In the genomic region with DNA sequence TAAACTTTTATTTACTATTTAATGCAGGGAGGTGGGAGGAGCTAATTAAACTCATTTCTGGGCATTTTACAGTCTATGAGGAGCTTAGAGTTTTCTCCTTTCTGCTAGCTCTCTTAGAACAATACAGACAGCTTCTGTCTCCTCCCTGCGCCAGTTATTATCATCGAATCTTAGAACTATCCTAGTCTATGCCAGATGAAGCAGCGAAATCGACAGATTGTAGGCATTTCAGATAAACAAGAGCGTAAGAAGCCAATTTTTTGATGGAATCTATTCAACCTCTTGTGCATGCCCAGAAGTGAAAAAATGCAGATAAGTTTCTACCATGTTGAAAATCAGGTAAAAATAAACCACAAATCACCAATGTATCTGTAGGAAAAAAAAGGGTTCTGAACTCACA, we compare ENCODE assay signal across 16 cellular contexts.
DNase-seq lines count a peak whose midpoint lies in the region; ATAC-seq and TF ChIP-seq lines count a peak whose summit lies in the region.
"Had no signal": no experiment of that assay in that cellular context is flagged by ENCODE, and none has a peak within 500 bp of the region (broad histone marks: within the 10 kb centered on the region; RNA-seq: fewer than 3 reads in every experiment).

No MANE protein-coding gene starts in this region.

- no peak for TF ChIP-seq CTCF in CD8-positive, alpha-beta T cell (IDR thresholded peaks at IDR 0.05)
- TF ChIP-seq CTCF in PC-9 (conservative IDR thresholded peaks at IDR 0.05), result no peak

- DNase-seq in Ammon's horn (ENCODE audit: low spot score) (peak; percentile 38), PC-9 (no peak), memory B cell (ENCODE audit: low spot score in 2 of 2) (no peak), posterior cingulate gyrus (no peak), NCI-H1092 (lab: John Stamatoyannopoulos, UW) (no peak)
- no peak for DNase-seq in CD8-positive, alpha-beta T cell
- DNase-seq: BE2C; Caco-2; CD8-positive, alpha-beta memory T cell; DND-41; GF-D8; GM23248 had no signal

- no peaks in the 10 kb centered on the region for H3K27me3 Mint-ChIP-seq in CD8-positive, alpha-beta T cell (ENCODE audit: low read depth)
- no peaks in the 10 kb centered on the region for H3K27me3 Mint-ChIP-seq in memory B cell
- H3K27me3 Mint-ChIP-seq: CD8-positive, alpha-beta memory T cell had no signal

- no peak overlapping the region for H3K4me3 Mint-ChIP-seq in CD8-positive, alpha-beta T cell
- H3K4me3 Mint-ChIP-seq in memory B cell, result no peak overlapping the region
- H3K4me3 Mint-ChIP-seq: CD8-positive, alpha-beta memory T cell had no signal

- peaks cover 22% of the 10 kb centered on the region for H3K36me3 Mint-ChIP-seq in CD8-positive, alpha-beta T cell
- peaks cover 12% of the 10 kb centered on the region for H3K36me3 Mint-ChIP-seq in memory B cell

- no peaks in the 10 kb centered on the region for H3K9me2 ChIP-seq in PC-9 (ENCODE audit: insufficient read depth)

- peak overlapping the region; percentile 70 for H3K27ac Mint-ChIP-seq in CD8-positive, alpha-beta T cell
- H3K27ac Mint-ChIP-seq in memory B cell, result peak overlapping the region; percentile 58

- no peaks in the 10 kb centered on the region for H3K27me3 ChIP-seq in CD8-positive, alpha-beta T cell (ENCODE audit: insufficient read depth, low read length)
- H3K27me3 ChIP-seq in PC-9 (ENCODE audit: insufficient read depth, low read depth), result no peaks in the 10 kb centered on the region
- H3K27me3 ChIP-seq: BE2C had no signal

- H3K4me1 ChIP-seq in CD8-positive, alpha-beta T cell (ENCODE audit: insufficient read depth, low read length), result peaks cover 20% of the 10 kb centered on the region
- no peaks in the 10 kb centered on the region for H3K4me1 ChIP-seq in PC-9 (replicated peaks; ENCODE audit: insufficient read depth)

- no peaks in the 10 kb centered on the region for H3F3A ChIP-seq in PC-9 (ENCODE audit: insufficient read depth, low read depth)

- H3K9me3 Mint-ChIP-seq in CD8-positive, alpha-beta T cell, result no peaks in the 10 kb centered on the region
- no peaks in the 10 kb centered on the region for H3K9me3 Mint-ChIP-seq in memory B cell
- H3K9me3 Mint-ChIP-seq: CD8-positive, alpha-beta memory T cell had no signal

- H3K79me2 ChIP-seq in PC-9 (ENCODE audit: low read depth), result no peaks in the 10 kb centered on the region

- H3K27ac ChIP-seq in CD8-positive, alpha-beta T cell (ENCODE audit: low read depth, low read length), result no peak overlapping the region
- H3K27ac ChIP-seq in PC-9, result no peak overlapping the region
- H3K27ac ChIP-seq: C4-2B, GM23248 had no signal

- H4K20me1 ChIP-seq in PC-9 (ENCODE audit: insufficient read depth), result no peaks in the 10 kb centered on the region

- no TSS peak for BruUV-seq in PC-9 (replicated peaks; lab: Mats Ljungman, UMichigan)

- no peaks in the 10 kb centered on the region for H3K9me3 ChIP-seq in CD8-positive, alpha-beta T cell (ENCODE audit: low read length)
- H3K9me3 ChIP-seq in PC-9 (ENCODE audit: insufficient read depth, low read depth), result no peaks in the 10 kb centered on the region
- H3K9me3 ChIP-seq: BE2C, Caco-2 had no signal

- H2AFZ ChIP-seq in PC-9, result 0 out of 2 replicates have a peak overlapping the region, but pooled peaks have one; percentile 28
- H2AFZ ChIP-seq: GM23248 had no signal

- no peak overlapping the region for H3K4me3 ChIP-seq in CD8-positive, alpha-beta T cell (ENCODE audit: low read depth, low read length)
- no peak overlapping the region for H3K4me3 ChIP-seq in PC-9
- H3K4me3 ChIP-seq: GM23248 had no signal

- CTCF ChIA-PET in CD8-positive, alpha-beta T cell (lab: Charles Lee), result interaction anchor here (1.5 to 6.0 kb wide), 3 partner anchors 33 to 453 kb away, joined by 4 to 44 read pairs (median 6); no protein-coding TSS in a partner anchor
- CTCF ChIA-PET in PC-9 (lab: Charles Lee), result no interaction called here

- ATAC-seq in CD8-positive, alpha-beta T cell, result no peak
- ATAC-seq in memory B cell (ENCODE audit: low read depth) (no peak), GM19328 (IDR thresholded peaks at IDR 0.05; ENCODE audit: unreplicated experiment) (no peak)
- ATAC-seq: HCT116, HepG2 had no signal

- H3K4me2 ChIP-seq in PC-9, result no peak overlapping the region

- H3K36me3 ChIP-seq in CD8-positive, alpha-beta T cell (ENCODE audit: insufficient read depth, low read length), result no peaks in the 10 kb centered on the region
- no peaks in the 10 kb centered on the region for H3K36me3 ChIP-seq in PC-9 (ENCODE audit: low read depth)
- H3K36me3 ChIP-seq: BE2C had no signal

- intact Hi-C loops in CD8-positive, alpha-beta T cell (cut with DNase I, micrococcal nuclease), result loop anchor here in 1 of 2 experiments (5.0 kb wide), 1 partner anchor 80 kb away; no protein-coding TSS in a partner anchor
- intact Hi-C loops in PC-9 (cut with micrococcal nuclease; ENCODE audit: unreplicated experiment), result loop anchor here (5.0 to 10.0 kb wide), 2 partner anchors 295 to 1378 kb away; partner anchors contain the start of gene KLF12
- intact Hi-C loops in posterior cingulate gyrus (cut with DNase I), result loop anchor here (10.0 kb wide), 2 partner anchors 298 to 448 kb away; partner anchors contain the start of gene KLF12

- peaks cover 69% of the 10 kb centered on the region for H3K4me1 Mint-ChIP-seq in CD8-positive, alpha-beta T cell (ENCODE audit: low read depth)
- H3K4me1 Mint-ChIP-seq in memory B cell, result peaks cover 25% of the 10 kb centered on the region

- POLR2A ChIA-PET in CD8-positive, alpha-beta T cell (lab: Charles Lee), result interaction anchor here (1.0 kb wide), 1 partner anchor 29 kb away, joined by 3 read pairs; no protein-coding TSS in a partner anchor
- POLR2A ChIA-PET in PC-9 (lab: Charles Lee; ENCODE audit: unreplicated experiment), result no interaction called here
